ENCODE assay signal across 2 cellular contexts in the genomic region with DNA sequence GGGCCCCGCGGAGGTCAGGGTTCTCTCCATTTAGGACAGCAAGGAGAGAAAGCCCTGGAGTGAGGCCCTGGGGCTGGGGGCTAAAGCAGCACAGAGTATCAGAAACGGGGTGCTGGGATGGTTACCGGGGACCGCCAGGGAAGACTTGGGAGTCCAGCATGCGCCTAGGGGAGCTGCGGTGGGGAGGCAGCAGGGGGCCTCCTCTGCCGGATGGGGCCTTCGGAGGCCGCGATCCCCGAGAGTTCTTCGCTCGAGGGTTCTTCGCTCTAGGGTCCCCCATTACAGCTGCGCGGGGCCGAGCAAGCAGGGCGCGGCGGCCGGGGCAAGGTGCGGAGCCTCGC.
TF ChIP-seq lines count a peak whose summit lies in the region.

No MANE protein-coding gene starts in this region.

TF ChIP-seq in SK-N-SH, 30 proteins besides CTCF, POLR2A, EP300 and RAD21 (continued from another document):
- TF ChIP-seq, protein P1, sequence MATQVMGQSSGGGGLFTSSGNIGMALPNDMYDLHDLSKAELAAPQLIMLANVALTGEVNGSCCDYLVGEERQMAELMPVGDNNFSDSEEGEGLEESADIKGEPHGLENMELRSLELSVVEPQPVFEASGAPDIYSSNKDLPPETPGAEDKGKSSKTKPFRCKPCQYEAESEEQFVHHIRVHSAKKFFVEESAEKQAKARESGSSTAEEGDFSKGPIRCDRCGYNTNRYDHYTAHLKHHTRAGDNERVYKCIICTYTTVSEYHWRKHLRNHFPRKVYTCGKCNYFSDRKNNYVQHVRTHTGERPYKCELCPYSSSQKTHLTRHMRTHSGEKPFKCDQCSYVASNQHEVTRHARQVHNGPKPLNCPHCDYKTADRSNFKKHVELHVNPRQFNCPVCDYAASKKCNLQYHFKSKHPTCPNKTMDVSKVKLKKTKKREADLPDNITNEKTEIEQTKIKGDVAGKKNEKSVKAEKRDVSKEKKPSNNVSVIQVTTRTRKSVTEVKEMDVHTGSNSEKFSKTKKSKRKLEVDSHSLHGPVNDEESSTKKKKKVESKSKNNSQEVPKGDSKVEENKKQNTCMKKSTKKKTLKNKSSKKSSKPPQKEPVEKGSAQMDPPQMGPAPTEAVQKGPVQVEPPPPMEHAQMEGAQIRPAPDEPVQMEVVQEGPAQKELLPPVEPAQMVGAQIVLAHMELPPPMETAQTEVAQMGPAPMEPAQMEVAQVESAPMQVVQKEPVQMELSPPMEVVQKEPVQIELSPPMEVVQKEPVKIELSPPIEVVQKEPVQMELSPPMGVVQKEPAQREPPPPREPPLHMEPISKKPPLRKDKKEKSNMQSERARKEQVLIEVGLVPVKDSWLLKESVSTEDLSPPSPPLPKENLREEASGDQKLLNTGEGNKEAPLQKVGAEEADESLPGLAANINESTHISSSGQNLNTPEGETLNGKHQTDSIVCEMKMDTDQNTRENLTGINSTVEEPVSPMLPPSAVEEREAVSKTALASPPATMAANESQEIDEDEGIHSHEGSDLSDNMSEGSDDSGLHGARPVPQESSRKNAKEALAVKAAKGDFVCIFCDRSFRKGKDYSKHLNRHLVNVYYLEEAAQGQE (IDR thresholded peaks at IDR 0.05; ENCODE audit: low read depth, low read length) = no peak
- TF ChIP-seq FOXJ3 (CRISPR knock-in tag; IDR thresholded peaks at IDR 0.05) = no peak
- no peak for TF ChIP-seq TEAD4 (IDR thresholded peaks at IDR 0.05; ENCODE audit: borderline replicate concordance, insufficient read depth)
- no peak for TF ChIP-seq FOSL2 (IDR thresholded peaks at IDR 0.05; ENCODE audit: borderline replicate concordance, low read depth)
- no peak for TF ChIP-seq NRF1 (IDR thresholded peaks at IDR 0.05; ENCODE audit: low read depth, low read length)
- no peak for TF ChIP-seq MEF2A (IDR thresholded peaks at IDR 0.05; ENCODE audit: borderline replicate concordance, low read depth)
- no peak for TF ChIP-seq GATA2 (CRISPR knock-in tag; IDR thresholded peaks at IDR 0.05)
- TF ChIP-seq TAF1 (IDR thresholded peaks at IDR 0.05; ENCODE audit: borderline replicate concordance, low read depth, low read length) = no peak
- no peak for TF ChIP-seq YY1 (IDR thresholded peaks at IDR 0.05; ENCODE audit: low read depth)
- no peak for TF ChIP-seq ZBTB33 (IDR thresholded peaks at IDR 0.05; ENCODE audit: borderline replicate concordance, low read depth)
- no peak for TF ChIP-seq POLR2AphosphoS5 (IDR thresholded peaks at IDR 0.05; ENCODE audit: low read depth, low read length)
- TF ChIP-seq CHD2 (IDR thresholded peaks at IDR 0.05; ENCODE audit: low read length, partially characterized antibody) = no peak
- TF ChIP-seq NFIC (IDR thresholded peaks at IDR 0.05; ENCODE audit: borderline replicate concordance) = no peak
- no peak for TF ChIP-seq FOXM1 (IDR thresholded peaks at IDR 0.05; ENCODE audit: low read depth)
- TF ChIP-seq JUND (IDR thresholded peaks at IDR 0.05) = no peak
- TF ChIP-seq, protein P2, sequence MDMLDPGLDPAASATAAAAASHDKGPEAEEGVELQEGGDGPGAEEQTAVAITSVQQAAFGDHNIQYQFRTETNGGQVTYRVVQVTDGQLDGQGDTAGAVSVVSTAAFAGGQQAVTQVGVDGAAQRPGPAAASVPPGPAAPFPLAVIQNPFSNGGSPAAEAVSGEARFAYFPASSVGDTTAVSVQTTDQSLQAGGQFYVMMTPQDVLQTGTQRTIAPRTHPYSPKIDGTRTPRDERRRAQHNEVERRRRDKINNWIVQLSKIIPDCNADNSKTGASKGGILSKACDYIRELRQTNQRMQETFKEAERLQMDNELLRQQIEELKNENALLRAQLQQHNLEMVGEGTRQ (IDR thresholded peaks at IDR 0.05; ENCODE audit: borderline replicate concordance, low read depth, low read length) = no peak
TF ChIP-seq in SK-N-SH: peak in this region for 0.

TF ChIP-seq in SK-N-SH treated with all-trans-retinoic acid at 6 μM for 48 hours, 23 proteins besides CTCF, POLR2A, EP300 and RAD21 (continued from another document):
- TF ChIP-seq TSHZ2 (CRISPR knock-in tag; IDR thresholded peaks at IDR 0.05) (no peak), ZC3H10 (CRISPR knock-in tag; IDR thresholded peaks at IDR 0.05) (no peak), GLIS3 (CRISPR knock-in tag; IDR thresholded peaks at IDR 0.05) (no peak), PPARA (CRISPR knock-in tag; IDR thresholded peaks at IDR 0.05; ENCODE audit: borderline replicate concordance) (no peak), ZNF70 (CRISPR knock-in tag; IDR thresholded peaks at IDR 0.05) (no peak), ZNF8 (CRISPR knock-in tag; IDR thresholded peaks at IDR 0.05) (no peak), CSDC2 (CRISPR knock-in tag; IDR thresholded peaks at IDR 0.05) (no peak), PATZ1 (CRISPR knock-in tag; IDR thresholded peaks at IDR 0.05; ENCODE audit: borderline replicate concordance) (no peak), CSRNP3 (CRISPR knock-in tag; IDR thresholded peaks at IDR 0.05) (no peak), RARB (CRISPR knock-in tag; IDR thresholded peaks at IDR 0.05) (no peak), ZFP3 (CRISPR knock-in tag; IDR thresholded peaks at IDR 0.05) (no peak), ESRRG (CRISPR knock-in tag; IDR thresholded peaks at IDR 0.05) (no peak)
- TF ChIP-seq, protein P3, sequence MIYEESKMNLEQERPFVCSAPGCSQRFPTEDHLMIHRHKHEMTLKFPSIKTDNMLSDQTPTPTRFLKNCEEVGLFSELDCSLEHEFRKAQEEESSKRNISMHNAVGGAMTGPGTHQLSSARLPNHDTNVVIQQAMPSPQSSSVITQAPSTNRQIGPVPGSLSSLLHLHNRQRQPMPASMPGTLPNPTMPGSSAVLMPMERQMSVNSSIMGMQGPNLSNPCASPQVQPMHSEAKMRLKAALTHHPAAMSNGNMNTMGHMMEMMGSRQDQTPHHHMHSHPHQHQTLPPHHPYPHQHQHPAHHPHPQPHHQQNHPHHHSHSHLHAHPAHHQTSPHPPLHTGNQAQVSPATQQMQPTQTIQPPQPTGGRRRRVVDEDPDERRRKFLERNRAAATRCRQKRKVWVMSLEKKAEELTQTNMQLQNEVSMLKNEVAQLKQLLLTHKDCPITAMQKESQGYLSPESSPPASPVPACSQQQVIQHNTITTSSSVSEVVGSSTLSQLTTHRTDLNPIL (CRISPR knock-in tag; IDR thresholded peaks at IDR 0.05; ENCODE audit: low read depth) = no peak
